Comparison of ENCODE assay signal across 20 cellular contexts in the genomic region with DNA sequence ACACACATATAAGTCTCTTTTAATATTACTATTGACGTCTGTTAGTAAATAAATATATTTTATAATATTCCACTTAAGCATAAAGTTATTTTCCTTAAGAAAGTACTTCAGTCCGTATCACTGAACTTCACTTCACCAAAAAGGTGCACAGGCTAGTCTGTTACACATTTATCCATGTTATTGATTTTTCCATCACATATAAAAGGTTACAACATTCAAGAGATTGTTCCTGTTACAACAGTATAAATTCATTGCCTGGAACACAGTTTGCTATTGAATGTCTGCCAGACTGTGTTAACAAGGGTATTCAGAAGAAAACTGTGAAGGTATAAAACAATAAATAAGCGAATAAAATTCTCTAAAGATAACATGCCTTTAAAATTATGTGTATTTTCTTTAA.
A peak's percentile ranks its signal among the peaks of the same experiment; 100 is the strongest.
DNase-seq lines count a peak whose midpoint lies in the region; ATAC-seq, FAIRE-seq and TF ChIP-seq lines count a peak whose summit lies in the region.
"Had no signal": no experiment of that assay in that cellular context is flagged by ENCODE, and none has a peak within 500 bp of the region (broad histone marks: within the 10 kb centered on the region; RNA-seq: fewer than 3 reads in every experiment).

No MANE protein-coding gene starts in this region.

- ATAC-seq in HepG2 (no peak), body of pancreas (peak; percentile 94), pancreas (peak; percentile 82 to 92 (median 88)), HG02798 (IDR thresholded peaks at IDR 0.05; ENCODE audit: poor library complexity, unreplicated experiment) (no peak)

- H3K27ac ChIP-seq in liver (ENCODE audit: low read depth in 1 of 2, low read length in 2 of 2) (no peak overlapping the region), HepG2 (ENCODE audit: extremely low read length, insufficient read depth, low read length) (no peak overlapping the region), body of pancreas (peak overlapping the region in 1 of 4 donors; percentile 14), pancreas (peak overlapping the region in 1 of 4 donors; percentile 19), sigmoid colon (no peak overlapping the region)
- H3K27ac ChIP-seq: GM23248, HL-60 had no signal

- H3K27me3 ChIP-seq in liver (ENCODE audit: control insufficient read depth in 4 of 4, insufficient read depth in 4 of 4, low read length in 3 of 4) (no peaks in the 10 kb centered on the region), HepG2 (ENCODE audit: control insufficient read depth in 1 of 2, insufficient read depth in 2 of 2, low read length in 2 of 2) (no peaks in the 10 kb centered on the region), body of pancreas (no peaks in the 10 kb centered on the region), pancreas (no peaks in the 10 kb centered on the region), sigmoid colon (no peaks in the 10 kb centered on the region)
- H3K27me3 ChIP-seq: BE2C had no signal

- H3K9ac ChIP-seq in liver (ENCODE audit: low read depth in 1 of 2, low read length in 2 of 2) (no peak overlapping the region), HepG2 (ENCODE audit: insufficient read depth, low read depth, low read length) (no peak overlapping the region)
- H3K9ac ChIP-seq: GM23248 had no signal

- H3K9me3 ChIP-seq in liver (ENCODE audit: control insufficient read depth in 4 of 4, low read length in 3 of 4) (peaks cover 0 to under 1% (median 0%) of the 10 kb centered on the region in 4 donors), HepG2 (ENCODE audit: low read length) (no peaks in the 10 kb centered on the region), body of pancreas (no peaks in the 10 kb centered on the region), pancreas (no peaks in the 10 kb centered on the region), sigmoid colon (no peaks in the 10 kb centered on the region)
- H3K9me3 ChIP-seq: BE2C, Caco-2, HAP-1 had no signal

- in situ Hi-C loops in HepG2 (cut with HindIII; ENCODE audit: extremely low pct_ligation_motif_present, low pct_unique_long_range_greater_than_20kb), result no loop called here

- no TSS peak for BruUV-seq in HepG2 (replicated peaks; lab: Mats Ljungman, UMichigan)

- H3K79me2 ChIP-seq in HepG2 (ENCODE audit: insufficient read depth, low read length), result no peaks in the 10 kb centered on the region

- TF ChIP-seq RAD21 in liver (IDR thresholded peaks at IDR 0.05) (peak; percentile 11 to 26), HepG2 (CRISPR knock-in tag; IDR thresholded peaks at IDR 0.05) (no peak)

- H3K4me3 ChIP-seq in liver (ENCODE audit: low read depth in 1 of 3, low read length in 3 of 3), result no peak overlapping the region
- H3K4me3 ChIP-seq in HepG2 (replicated peaks in 1 of 3; ENCODE audit: insufficient read depth in 1 of 3, low read depth in 2 of 3, low read length in 3 of 3), result no peak overlapping the region
- no peak overlapping the region for H3K4me3 ChIP-seq in body of pancreas
- no peak overlapping the region for H3K4me3 ChIP-seq in pancreas
- no peak overlapping the region for H3K4me3 ChIP-seq in sigmoid colon
- H3K4me3 ChIP-seq: GM23248, HAP-1 had no signal

- H4K20me1 ChIP-seq in HepG2 (ENCODE audit: insufficient read depth, low read length), result no peaks in the 10 kb centered on the region

- no peak for TF ChIP-seq CTCF in liver (IDR thresholded peaks at IDR 0.05; ENCODE audit: low read depth, low read length, missing input control)
- no peak for TF ChIP-seq CTCF in HepG2 (CRISPR knock-in tag; IDR thresholded peaks at IDR 0.05)
- no peak for TF ChIP-seq CTCF in body of pancreas (IDR thresholded peaks at IDR 0.05)
- no peak for TF ChIP-seq CTCF in pancreas (IDR thresholded peaks at IDR 0.05)
- TF ChIP-seq CTCF in sigmoid colon (IDR thresholded peaks at IDR 0.05), result no peak

- TF ChIP-seq EP300 in HepG2 (IDR thresholded peaks at IDR 0.05; ENCODE audit: low read depth in 2 of 2, low read length in 2 of 2) (no peak), HepG2 (CRISPR knock-in tag; IDR thresholded peaks at IDR 0.05; ENCODE audit: borderline replicate concordance) (no peak), sigmoid colon (IDR thresholded peaks at IDR 0.05) (no peak)

- POLR2A ChIA-PET in HepG2 (lab: Yijun Ruan, JAX), result no interaction called here

- no peak overlapping the region for H3K4me2 ChIP-seq in HepG2 (ENCODE audit: low read depth, low read length)

- H2AFZ ChIP-seq in HepG2 (ENCODE audit: low read length), result no peak overlapping the region
- H2AFZ ChIP-seq: GM23248 had no signal

- H3K4me1 ChIP-seq in liver (ENCODE audit: control insufficient read depth in 4 of 4, insufficient read depth in 4 of 4, low read length in 3 of 4) (no peaks in the 10 kb centered on the region), HepG2 (ENCODE audit: insufficient read depth, low read length) (no peaks in the 10 kb centered on the region), body of pancreas (peaks cover 4% of the 10 kb centered on the region), pancreas (peaks cover 3 to 20% (median 8%) of the 10 kb centered on the region in 3 donors), sigmoid colon (no peaks in the 10 kb centered on the region)
- H3K4me1 ChIP-seq: BE2C, Caco-2, HAP-1 had no signal

- CTCF ChIA-PET in HepG2 (lab: Yijun Ruan, JAX; ENCODE audit: low intra/inter-chr PET ratio, low total read pairs), result no interaction called here

- TF ChIP-seq POLR2A in HepG2 (IDR thresholded peaks at IDR 0.05; ENCODE audit: insufficient read depth in 1 of 2, low read depth in 2 of 2, low read length in 2 of 2) (no peak), body of pancreas (IDR thresholded peaks at IDR 0.05) (no peak), sigmoid colon (IDR thresholded peaks at IDR 0.05) (no peak)

- H3K36me3 ChIP-seq in liver (ENCODE audit: control insufficient read depth in 4 of 4, insufficient read depth in 3 of 4, low read depth in 1 of 4, low read length in 3 of 4), result no peaks in the 10 kb centered on the region
- no peaks in the 10 kb centered on the region for H3K36me3 ChIP-seq in HepG2 (replicated peaks in 1 of 2; ENCODE audit: control insufficient read depth in 1 of 2, insufficient read depth in 2 of 2, low read length in 2 of 2)
- H3K36me3 ChIP-seq in body of pancreas (replicated peaks in 1 of 2; ENCODE audit: insufficient read depth in 1 of 2, low read depth in 2 of 2), result no peaks in the 10 kb centered on the region
- H3K36me3 ChIP-seq in pancreas, result no peaks in the 10 kb centered on the region
- H3K36me3 ChIP-seq in sigmoid colon, result no peaks in the 10 kb centered on the region
- H3K36me3 ChIP-seq: BE2C, HAP-1 had no signal

- 40% methylated on average over 3 of the region's 3 CpGs for WGBS in liver
- WGBS in HepG2 (ENCODE audit: low lambda C conversion rate), result 11% methylated on average over 3 of the region's 3 CpGs
- WGBS in body of pancreas, 2 donors, result 15 to 21% methylated on average over 3 of the region's 3 CpGs
- 18 to 20% methylated on average over 3 of the region's 3 CpGs for WGBS in pancreas, 2 donors
- 30 to 73% methylated on average over 3 of the region's 3 CpGs for WGBS in sigmoid colon, 2 donors

- intact Hi-C loops in HepG2 (cut with micrococcal nuclease; ENCODE audit: unreplicated experiment) (no loop called here), body of pancreas (cut with DNase I) (no loop called here), pancreas (cut with DNase I) (no loop called here), sigmoid colon (cut with DNase I) (no loop called here)

- FAIRE-seq in HepG2 (lab: Jason Lieb, UNC), result no peak
- FAIRE-seq in pancreas (lab: Jason Lieb, UNC), result no peak
- FAIRE-seq: GM12892, GM18507 had no signal

- DNase-seq in HepG2 (ENCODE audit: low spot score), result no peak
- DNase-seq in body of pancreas, result peak in 1 of 4 donors; percentile 21
- no peak for DNase-seq in pancreas
- DNase-seq in sigmoid colon, result no peak
- DNase-seq: ACHN; BE2C; C1 segment of cervical spinal cord; Caco-2; CD4-positive, CD25-positive, alpha-beta regulatory T cell; DMS153; DMS79; GDM1; GM23248; IMR-90 had no signal

TF ChIP-seq in liver, 16 proteins besides CTCF, POLR2A, EP300 and RAD21 (continues in another document):
- TF ChIP-seq, protein P1, sequence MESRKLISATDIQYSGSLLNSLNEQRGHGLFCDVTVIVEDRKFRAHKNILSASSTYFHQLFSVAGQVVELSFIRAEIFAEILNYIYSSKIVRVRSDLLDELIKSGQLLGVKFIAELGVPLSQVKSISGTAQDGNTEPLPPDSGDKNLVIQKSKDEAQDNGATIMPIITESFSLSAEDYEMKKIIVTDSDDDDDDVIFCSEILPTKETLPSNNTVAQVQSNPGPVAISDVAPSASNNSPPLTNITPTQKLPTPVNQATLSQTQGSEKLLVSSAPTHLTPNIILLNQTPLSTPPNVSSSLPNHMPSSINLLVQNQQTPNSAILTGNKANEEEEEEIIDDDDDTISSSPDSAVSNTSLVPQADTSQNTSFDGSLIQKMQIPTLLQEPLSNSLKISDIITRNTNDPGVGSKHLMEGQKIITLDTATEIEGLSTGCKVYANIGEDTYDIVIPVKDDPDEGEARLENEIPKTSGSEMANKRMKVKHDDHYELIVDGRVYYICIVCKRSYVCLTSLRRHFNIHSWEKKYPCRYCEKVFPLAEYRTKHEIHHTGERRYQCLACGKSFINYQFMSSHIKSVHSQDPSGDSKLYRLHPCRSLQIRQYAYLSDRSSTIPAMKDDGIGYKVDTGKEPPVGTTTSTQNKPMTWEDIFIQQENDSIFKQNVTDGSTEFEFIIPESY (IDR thresholded peaks at IDR 0.05), result peak; percentile 18
- TF ChIP-seq HNF4A (conservative IDR thresholded peaks at IDR 0.05) (peak; percentile 18 to 40), EGR1 (IDR thresholded peaks at IDR 0.05; ENCODE audit: low read depth in 2 of 2) (peak; percentile 80 to 87), YY1 (IDR thresholded peaks at IDR 0.05) (peak; percentile 16), GABPA (IDR thresholded peaks at IDR 0.05 in 1 of 2, conservative IDR thresholded peaks at IDR 0.05 in 1 of 2) (no peak)

TF ChIP-seq in HepG2, 621 proteins besides CTCF, POLR2A, EP300 and RAD21:
- TF ChIP-seq HIVEP1 (CRISPR knock-in tag; IDR thresholded peaks at IDR 0.05), result no peak
- TF ChIP-seq FLYWCH1 (CRISPR knock-in tag; IDR thresholded peaks at IDR 0.05), result no peak
- TF ChIP-seq ELF4 (CRISPR knock-in tag; IDR thresholded peaks at IDR 0.05; ENCODE audit: borderline replicate concordance), result no peak
- TF ChIP-seq HNF4G (IDR thresholded peaks at IDR 0.05; ENCODE audit: borderline replicate concordance, low read depth, low read length), result no peak
- no peak for TF ChIP-seq HNF4G (CRISPR knock-in tag; IDR thresholded peaks at IDR 0.05; ENCODE audit: borderline replicate concordance, low read depth)
- TF ChIP-seq NR3C1 (CRISPR knock-in tag; IDR thresholded peaks at IDR 0.05), result no peak

Comparison
In these comparisons a context has a peak if more than half of its experiments do, and no peak if none do; other contexts are left out.
1. ATAC-seq: peak in body of pancreas (single experiment) and pancreas (4 of 4); none in HepG2 (single experiment) and HG02798 (single experiment).